ENCODE assay signal across 1 cellular context in genomic region chr13:44577236-44578063, GRCh38.
A peak's percentile ranks its signal among the peaks of the same experiment; 100 is the strongest.
TF ChIP-seq lines count a peak whose summit lies in the region.

No MANE protein-coding gene starts in this region.

TF ChIP-seq in HepG2, 621 proteins besides CTCF, POLR2A, EP300 and RAD21 (continued from another document):
- TF ChIP-seq, protein P1, sequence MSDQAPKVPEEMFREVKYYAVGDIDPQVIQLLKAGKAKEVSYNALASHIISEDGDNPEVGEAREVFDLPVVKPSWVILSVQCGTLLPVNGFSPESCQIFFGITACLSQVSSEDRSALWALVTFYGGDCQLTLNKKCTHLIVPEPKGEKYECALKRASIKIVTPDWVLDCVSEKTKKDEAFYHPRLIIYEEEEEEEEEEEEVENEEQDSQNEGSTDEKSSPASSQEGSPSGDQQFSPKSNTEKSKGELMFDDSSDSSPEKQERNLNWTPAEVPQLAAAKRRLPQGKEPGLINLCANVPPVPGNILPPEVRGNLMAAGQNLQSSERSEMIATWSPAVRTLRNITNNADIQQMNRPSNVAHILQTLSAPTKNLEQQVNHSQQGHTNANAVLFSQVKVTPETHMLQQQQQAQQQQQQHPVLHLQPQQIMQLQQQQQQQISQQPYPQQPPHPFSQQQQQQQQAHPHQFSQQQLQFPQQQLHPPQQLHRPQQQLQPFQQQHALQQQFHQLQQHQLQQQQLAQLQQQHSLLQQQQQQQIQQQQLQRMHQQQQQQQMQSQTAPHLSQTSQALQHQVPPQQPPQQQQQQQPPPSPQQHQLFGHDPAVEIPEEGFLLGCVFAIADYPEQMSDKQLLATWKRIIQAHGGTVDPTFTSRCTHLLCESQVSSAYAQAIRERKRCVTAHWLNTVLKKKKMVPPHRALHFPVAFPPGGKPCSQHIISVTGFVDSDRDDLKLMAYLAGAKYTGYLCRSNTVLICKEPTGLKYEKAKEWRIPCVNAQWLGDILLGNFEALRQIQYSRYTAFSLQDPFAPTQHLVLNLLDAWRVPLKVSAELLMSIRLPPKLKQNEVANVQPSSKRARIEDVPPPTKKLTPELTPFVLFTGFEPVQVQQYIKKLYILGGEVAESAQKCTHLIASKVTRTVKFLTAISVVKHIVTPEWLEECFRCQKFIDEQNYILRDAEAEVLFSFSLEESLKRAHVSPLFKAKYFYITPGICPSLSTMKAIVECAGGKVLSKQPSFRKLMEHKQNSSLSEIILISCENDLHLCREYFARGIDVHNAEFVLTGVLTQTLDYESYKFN (CRISPR knock-in tag; conservative IDR thresholded peaks at IDR 0.05) = no peak; the same call in none of the 2 replicates
- peak; percentile 75; the same call in 1 of the 2 replicates for TF ChIP-seq ZNF749 (CRISPR knock-in tag; IDR thresholded peaks at IDR 0.05; ENCODE audit: borderline replicate concordance)
- TF ChIP-seq, protein P2, sequence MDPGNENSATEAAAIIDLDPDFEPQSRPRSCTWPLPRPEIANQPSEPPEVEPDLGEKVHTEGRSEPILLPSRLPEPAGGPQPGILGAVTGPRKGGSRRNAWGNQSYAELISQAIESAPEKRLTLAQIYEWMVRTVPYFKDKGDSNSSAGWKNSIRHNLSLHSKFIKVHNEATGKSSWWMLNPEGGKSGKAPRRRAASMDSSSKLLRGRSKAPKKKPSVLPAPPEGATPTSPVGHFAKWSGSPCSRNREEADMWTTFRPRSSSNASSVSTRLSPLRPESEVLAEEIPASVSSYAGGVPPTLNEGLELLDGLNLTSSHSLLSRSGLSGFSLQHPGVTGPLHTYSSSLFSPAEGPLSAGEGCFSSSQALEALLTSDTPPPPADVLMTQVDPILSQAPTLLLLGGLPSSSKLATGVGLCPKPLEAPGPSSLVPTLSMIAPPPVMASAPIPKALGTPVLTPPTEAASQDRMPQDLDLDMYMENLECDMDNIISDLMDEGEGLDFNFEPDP (CRISPR knock-in tag; conservative IDR thresholded peaks at IDR 0.05) = no peak
- no peak for TF ChIP-seq U2AF1 (optimal IDR thresholded peaks at IDR 0.05; ENCODE audit: low read depth, low read length)
- no peak for TF ChIP-seq BATF2 (CRISPR knock-in tag; IDR thresholded peaks at IDR 0.05)
- 0 out of 2 replicates have a peak, but pooled peaks have one; percentile 30 for TF ChIP-seq ZNF331 (CRISPR knock-in tag; IDR thresholded peaks at IDR 0.05)
- TF ChIP-seq ZNF572 (CRISPR knock-in tag; IDR thresholded peaks at IDR 0.05) = no peak
- peak; percentile 69; the same call in 1 of the 2 replicates for TF ChIP-seq CCDC6 (CRISPR knock-in tag; IDR thresholded peaks at IDR 0.05)
- TF ChIP-seq THAP8 (CRISPR knock-in tag; IDR thresholded peaks at IDR 0.05; ENCODE audit: borderline replicate concordance) = 0 out of 2 replicates have a peak, but pooled peaks have one; percentile 59
- peak; percentile 24 for TF ChIP-seq MAZ (IDR thresholded peaks at IDR 0.05; ENCODE audit: borderline replicate concordance, low read depth, low read length)
- TF ChIP-seq MAZ (CRISPR knock-in tag; IDR thresholded peaks at IDR 0.05; ENCODE audit: low read depth) = peak; percentile 79; the same call in 1 of the 2 replicates
- no peak for TF ChIP-seq ZNF367 (CRISPR knock-in tag; IDR thresholded peaks at IDR 0.05; ENCODE audit: borderline replicate concordance)
- TF ChIP-seq JUND (CRISPR knock-in tag; IDR thresholded peaks at IDR 0.05) = no peak
- TF ChIP-seq FOXO1 (CRISPR knock-in tag; IDR thresholded peaks at IDR 0.05) = no peak
- no peak for TF ChIP-seq SOX6 (IDR thresholded peaks at IDR 0.05)
- peak; percentile 39 for TF ChIP-seq SOX6 (CRISPR knock-in tag; IDR thresholded peaks at IDR 0.05)
- TF ChIP-seq ZNF768 (CRISPR knock-in tag; IDR thresholded peaks at IDR 0.05) = peak; percentile 61; the same call in 1 of the 2 replicates
- TF ChIP-seq ZNF557 (CRISPR knock-in tag; IDR thresholded peaks at IDR 0.05) = no peak
- peak; percentile 14; the same call in 1 of the 2 replicates for TF ChIP-seq SALL2 (CRISPR knock-in tag; IDR thresholded peaks at IDR 0.05)
- no peak for TF ChIP-seq ZSCAN20 (CRISPR knock-in tag; IDR thresholded peaks at IDR 0.05; ENCODE audit: borderline replicate concordance)
- TF ChIP-seq ZNF550 (CRISPR knock-in tag; IDR thresholded peaks at IDR 0.05; ENCODE audit: borderline replicate concordance) = no peak
- TF ChIP-seq, protein P3, sequence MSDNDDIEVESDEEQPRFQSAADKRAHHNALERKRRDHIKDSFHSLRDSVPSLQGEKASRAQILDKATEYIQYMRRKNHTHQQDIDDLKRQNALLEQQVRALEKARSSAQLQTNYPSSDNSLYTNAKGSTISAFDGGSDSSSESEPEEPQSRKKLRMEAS (IDR thresholded peaks at IDR 0.05) = peak; percentile 76
- no peak for TF ChIP-seq ESRRA (CRISPR knock-in tag; IDR thresholded peaks at IDR 0.05; ENCODE audit: low read depth)
- TF ChIP-seq, protein P4, sequence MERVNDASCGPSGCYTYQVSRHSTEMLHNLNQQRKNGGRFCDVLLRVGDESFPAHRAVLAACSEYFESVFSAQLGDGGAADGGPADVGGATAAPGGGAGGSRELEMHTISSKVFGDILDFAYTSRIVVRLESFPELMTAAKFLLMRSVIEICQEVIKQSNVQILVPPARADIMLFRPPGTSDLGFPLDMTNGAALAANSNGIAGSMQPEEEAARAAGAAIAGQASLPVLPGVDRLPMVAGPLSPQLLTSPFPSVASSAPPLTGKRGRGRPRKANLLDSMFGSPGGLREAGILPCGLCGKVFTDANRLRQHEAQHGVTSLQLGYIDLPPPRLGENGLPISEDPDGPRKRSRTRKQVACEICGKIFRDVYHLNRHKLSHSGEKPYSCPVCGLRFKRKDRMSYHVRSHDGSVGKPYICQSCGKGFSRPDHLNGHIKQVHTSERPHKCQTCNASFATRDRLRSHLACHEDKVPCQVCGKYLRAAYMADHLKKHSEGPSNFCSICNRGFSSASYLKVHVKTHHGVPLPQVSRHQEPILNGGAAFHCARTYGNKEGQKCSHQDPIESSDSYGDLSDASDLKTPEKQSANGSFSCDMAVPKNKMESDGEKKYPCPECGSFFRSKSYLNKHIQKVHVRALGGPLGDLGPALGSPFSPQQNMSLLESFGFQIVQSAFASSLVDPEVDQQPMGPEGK (CRISPR knock-in tag; IDR thresholded peaks at IDR 0.05) = peak; percentile 73
- TF ChIP-seq ASH2L (IDR thresholded peaks at IDR 0.05; ENCODE audit: insufficient read length, low read depth, low read length) = peak; percentile 77
- no peak for TF ChIP-seq HMGA1 (CRISPR knock-in tag; conservative IDR thresholded peaks at IDR 0.05)
- no peak for TF ChIP-seq ZNF816 (CRISPR knock-in tag; IDR thresholded peaks at IDR 0.05; ENCODE audit: borderline replicate concordance)
- TF ChIP-seq, protein P5, sequence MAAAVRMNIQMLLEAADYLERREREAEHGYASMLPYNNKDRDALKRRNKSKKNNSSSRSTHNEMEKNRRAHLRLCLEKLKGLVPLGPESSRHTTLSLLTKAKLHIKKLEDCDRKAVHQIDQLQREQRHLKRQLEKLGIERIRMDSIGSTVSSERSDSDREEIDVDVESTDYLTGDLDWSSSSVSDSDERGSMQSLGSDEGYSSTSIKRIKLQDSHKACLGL (CRISPR knock-in tag; IDR thresholded peaks at IDR 0.05) = peak; percentile 76; the same call in 1 of the 2 replicates
- TF ChIP-seq LRRFIP1 (CRISPR knock-in tag; conservative IDR thresholded peaks at IDR 0.05) = no peak
- TF ChIP-seq, protein P6, sequence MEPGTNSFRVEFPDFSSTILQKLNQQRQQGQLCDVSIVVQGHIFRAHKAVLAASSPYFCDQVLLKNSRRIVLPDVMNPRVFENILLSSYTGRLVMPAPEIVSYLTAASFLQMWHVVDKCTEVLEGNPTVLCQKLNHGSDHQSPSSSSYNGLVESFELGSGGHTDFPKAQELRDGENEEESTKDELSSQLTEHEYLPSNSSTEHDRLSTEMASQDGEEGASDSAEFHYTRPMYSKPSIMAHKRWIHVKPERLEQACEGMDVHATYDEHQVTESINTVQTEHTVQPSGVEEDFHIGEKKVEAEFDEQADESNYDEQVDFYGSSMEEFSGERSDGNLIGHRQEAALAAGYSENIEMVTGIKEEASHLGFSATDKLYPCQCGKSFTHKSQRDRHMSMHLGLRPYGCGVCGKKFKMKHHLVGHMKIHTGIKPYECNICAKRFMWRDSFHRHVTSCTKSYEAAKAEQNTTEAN (CRISPR knock-in tag; conservative IDR thresholded peaks at IDR 0.05) = peak; percentile 70; the same call in 1 of the 2 replicates
- no peak for TF ChIP-seq MED13 (CRISPR knock-in tag; IDR thresholded peaks at IDR 0.05)
- peak; percentile 68 for TF ChIP-seq ZNF564 (CRISPR knock-in tag; IDR thresholded peaks at IDR 0.05)
- peak; percentile 36 for TF ChIP-seq SKI (IDR thresholded peaks at IDR 0.05; ENCODE audit: partially characterized antibody)
- no peak for TF ChIP-seq JUNB (CRISPR knock-in tag; IDR thresholded peaks at IDR 0.05; ENCODE audit: borderline replicate concordance)
- no peak for TF ChIP-seq ZNF337 (CRISPR knock-in tag; IDR thresholded peaks at IDR 0.05; ENCODE audit: borderline replicate concordance, low read depth)
- TF ChIP-seq GABPA (IDR thresholded peaks at IDR 0.05; ENCODE audit: low read depth, low read length) = no peak
- TF ChIP-seq GABPA (CRISPR knock-in tag; IDR thresholded peaks at IDR 0.05; ENCODE audit: low read depth) = 0 out of 2 replicates have a peak, but pooled peaks have one; percentile 16
